In the genomic region with DNA sequence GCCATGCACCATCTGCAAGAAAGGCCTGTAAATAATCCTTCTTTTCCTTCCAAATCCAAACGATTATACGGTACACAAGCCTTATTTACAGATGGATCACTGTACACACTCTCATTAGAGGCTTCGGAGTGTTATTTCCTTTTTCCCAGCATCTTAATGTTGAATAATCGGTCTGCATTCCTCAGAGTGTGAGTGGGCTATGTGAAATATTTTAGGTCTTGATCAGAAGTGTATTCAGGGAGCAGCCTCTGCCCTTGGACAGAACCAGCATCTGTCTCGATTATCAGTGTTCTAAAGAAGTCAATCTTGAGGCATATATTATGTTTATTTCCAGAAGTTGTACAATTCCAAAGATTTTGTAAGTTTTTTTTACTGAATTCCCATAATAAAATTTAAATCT, we compare ENCODE assay signal across 19 cellular contexts.
"Had no signal": no experiment of that assay in that cellular context is flagged by ENCODE, and none has a peak within 500 bp of the region (broad histone marks: within the 10 kb centered on the region; RNA-seq: fewer than 3 reads in every experiment).

No MANE protein-coding gene starts in this region.

- H3K9me3 ChIP-seq: right atrium auricular region had no signal

- H3K27ac ChIP-seq: body of pancreas, left lung, right atrium auricular region, tibial nerve had no signal

- DNase-seq: activated CD4-positive, alpha-beta memory T cell treated with anti-CD3 and anti-CD28 coated beads, Interleukin-2, amount 10 ng/mL, durations not matched to agents 7 days and 5 days; activated CD4-positive, alpha-beta T cell treated with anti-CD3 and anti-CD28 coated beads for 48 hours; activated CD4-positive, CD25-positive, alpha-beta regulatory T cell; activated CD8-positive, alpha-beta memory T cell treated with anti-CD3 and anti-CD28 coated beads, Interleukin-2, amount 10 ng/mL, durations not matched to agents 7 days and 5 days; activated naive CD4-positive, alpha-beta T cell; activated naive CD8-positive, alpha-beta T cell treated with anti-CD3 and anti-CD28 coated beads for 36 hours; amniotic stem cell; body of pancreas; endodermal cell; head of caudate nucleus; left lung; midbrain; stimulated activated naive CD8-positive, alpha-beta T cell treated with anti-CD3 and anti-CD28 coated beads, Interleukin-15, Interleukin-2, amounts not matched to agents 100 U/mL and 50 U/mL, for 24 hours; substantia nigra; T-helper 9 cell had no signal

- H3K27me3 ChIP-seq: body of pancreas, left lung, right atrium auricular region, tibial nerve had no signal

- ATAC-seq: activated CD8-positive, alpha-beta memory T cell treated with anti-CD3 and anti-CD28 coated beads, Interleukin-2, amount 10 ng/mL, durations not matched to agents 7 days and 5 days; body of pancreas; left lung; stimulated activated naive CD8-positive, alpha-beta T cell treated with anti-CD3 and anti-CD28 coated beads, Interleukin-15, Interleukin-2, amounts not matched to agents 100 U/mL and 50 U/mL, for 24 hours had no signal

- H3K36me3 ChIP-seq: left lung, right atrium auricular region, tibial nerve had no signal

- FAIRE-seq: frontal cortex, urothelium cell line had no signal

- H3K4me3 ChIP-seq: body of pancreas, left lung, right atrium auricular region, tibial nerve had no signal

- H3K4me1 ChIP-seq: body of pancreas, left lung, right atrium auricular region had no signal
